ENCODE assay signal across 20 cellular contexts in the genomic region with DNA sequence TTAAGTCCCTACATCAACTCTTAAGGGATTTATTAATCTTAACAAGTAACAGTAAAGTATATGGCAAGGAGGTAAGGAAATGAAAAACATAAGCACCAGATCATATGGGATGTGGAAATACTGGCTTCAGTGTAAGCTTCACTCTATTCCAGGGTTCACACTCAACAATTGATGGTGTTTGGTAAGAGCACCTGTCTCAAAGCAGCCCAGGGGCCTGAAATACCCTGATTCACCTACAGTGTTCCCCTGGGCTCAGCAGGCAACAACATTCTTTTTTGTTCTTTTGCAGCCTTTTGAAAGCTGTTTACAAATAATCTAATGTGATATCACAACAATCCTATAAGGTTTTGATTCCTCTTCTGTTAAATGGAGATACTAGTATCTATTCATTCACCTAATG. TPM values are rescaled to one million over a fixed set of nuclear protein-coding genes. Genes with fewer than 3 reads are reported as not detected.
DNase-seq lines count a peak whose midpoint lies in the region; ATAC-seq and TF ChIP-seq lines count a peak whose summit lies in the region.
"Had no signal": no experiment of that assay in that cellular context is flagged by ENCODE, and none has a peak within 500 bp of the region (broad histone marks: within the 10 kb centered on the region; RNA-seq: fewer than 3 reads in every experiment).

No MANE protein-coding gene starts in this region.

- peaks cover 69% of the 10 kb centered on the region for H3K79me2 ChIP-seq in SK-N-SH (ENCODE audit: insufficient read depth)

- H3K27ac ChIP-seq in SK-N-SH (ENCODE audit: low read depth in 2 of 2, low read length in 1 of 2) (peak overlapping the region in 1 of 2 experiments; percentile 87; a peak in 2 of 4 replicates), upper lobe of right lung (peak overlapping the region; percentile 45), RWPE1 (no peak overlapping the region)
- H3K27ac ChIP-seq: tibial artery had no signal

- H3K27me3 Mint-ChIP-seq in activated T-cell treated with anti-CD3 and anti-CD28 coated beads, Interleukin-2, amount 50 U/mL, for 72 hours (ENCODE audit: low read depth): peaks cover 70% of the 10 kb centered on the region

- peak overlapping the region; percentile 10; the same call in 1 of the 2 replicates for H2AFZ ChIP-seq in SK-N-SH (ENCODE audit: low read depth)

- H3K27me3 ChIP-seq in SK-N-SH (ENCODE audit: insufficient read depth) (no peaks in the 10 kb centered on the region), upper lobe of right lung (peaks cover 7% of the 10 kb centered on the region)

- H3K9me3 Mint-ChIP-seq in activated T-cell treated with anti-CD3 and anti-CD28 coated beads, Interleukin-2, amount 50 U/mL, for 72 hours: no peaks in the 10 kb centered on the region

- H3K27ac Mint-ChIP-seq in activated T-cell treated with anti-CD3 and anti-CD28 coated beads, Interleukin-2, amount 50 U/mL, for 72 hours: no peak overlapping the region

- TF ChIP-seq CTCF in SK-N-SH (IDR thresholded peaks at IDR 0.05) (no peak), choroid plexus epithelial cell (conservative IDR thresholded peaks at IDR 0.05; ENCODE audit: low read depth, low read length) (no peak), upper lobe of right lung (IDR thresholded peaks at IDR 0.05) (no peak), RWPE1 (conservative IDR thresholded peaks at IDR 0.05; ENCODE audit: low read depth) (no peak)

- H3K36me3 ChIP-seq in SK-N-SH (replicated peaks in 1 of 2; ENCODE audit: control insufficient read depth in 1 of 2, insufficient read depth in 2 of 2, low read length in 1 of 2): peaks cover 0 to 23% of the 10 kb centered on the region in 2 experiments
- no peaks in the 10 kb centered on the region for H3K36me3 ChIP-seq in upper lobe of right lung
- H3K36me3 ChIP-seq: sigmoid colon had no signal

- H3K4me3 Mint-ChIP-seq in activated T-cell treated with anti-CD3 and anti-CD28 coated beads, Interleukin-2, amount 50 U/mL, for 72 hours: no peak overlapping the region
- H3K4me3 Mint-ChIP-seq: activated T-cell treated with anti-CD3 and anti-CD28 coated beads, Interleukin-2, amount 50 U/mL, for 4 hours had no signal

- no peak for TF ChIP-seq EP300 in SK-N-SH (IDR thresholded peaks at IDR 0.05; ENCODE audit: borderline replicate concordance in 1 of 2, low read depth in 1 of 2, low read length in 1 of 2)

- H3K9ac ChIP-seq in SK-N-SH: peak overlapping the region; percentile 98

- DNase-seq in SK-N-SH: no peak
- no peak for DNase-seq in choroid plexus epithelial cell (ENCODE audit: low read depth)
- peak; percentile 20 for DNase-seq in mesenteric fat pad (ENCODE audit: low spot score)
- DNase-seq in upper lobe of right lung: no peak
- no peak for DNase-seq in RWPE1 (ENCODE audit: low spot score)
- no peak for DNase-seq in activated T-cell treated with anti-CD3 and anti-CD28 coated beads, Interleukin-2, amount 50 U/mL, for 72 hours
- DNase-seq: ACHN; activated CD4-positive, CD25-positive, alpha-beta regulatory T cell treated with anti-CD3 and anti-CD28 coated beads, Interleukin-2, amount 50 U/mL, for 72 hours; activated T-cell treated with anti-CD3 and anti-CD28 coated beads, Interleukin-2, amount 50 U/mL, for 4 hours; amygdala; effector CD8-positive, alpha-beta T cell; hippocampal formation; NCI-H1417 treated with DMSO at 0.1 percent for 48 hours; sigmoid colon; SW 1271; tibial artery had no signal

- peaks cover 0 to 4% of the 10 kb centered on the region in 2 donors for H3K36me3 Mint-ChIP-seq in activated T-cell treated with anti-CD3 and anti-CD28 coated beads, Interleukin-2, amount 50 U/mL, for 72 hours (ENCODE audit: insufficient read depth in 2 of 2)

- H3K9me3 ChIP-seq in SK-N-SH (no peaks in the 10 kb centered on the region; the same call in 1 of the 2 replicates), upper lobe of right lung (no peaks in the 10 kb centered on the region)

- H3F3A ChIP-seq in SK-N-SH (replicated peaks; ENCODE audit: insufficient read depth): peaks cover 7% of the 10 kb centered on the region

- peaks cover 20 to 29% of the 10 kb centered on the region in 2 experiments; a peak in 3 of 4 replicates for H3K4me1 ChIP-seq in SK-N-SH (ENCODE audit: control insufficient read depth in 1 of 2, insufficient read depth in 2 of 2, low read depth in 1 of 2, low read length in 1 of 2)
- peaks cover 23% of the 10 kb centered on the region for H3K4me1 ChIP-seq in upper lobe of right lung

- peak overlapping the region; percentile 62 to 84; a peak in 3 of 4 replicates for H3K4me3 ChIP-seq in SK-N-SH (ENCODE audit: low read depth in 2 of 2, low read length in 1 of 2)
- peak overlapping the region; percentile 86 for H3K4me3 ChIP-seq in choroid plexus epithelial cell (ENCODE audit: low read depth, low read length)
- peak overlapping the region; percentile 53 for H3K4me3 ChIP-seq in upper lobe of right lung

- peak overlapping the region; percentile 95 for H3K4me2 ChIP-seq in SK-N-SH

- POLR2A ChIA-PET in SK-N-SH (lab: Yijun Ruan, JAX): no interaction called here
- POLR2A ChIA-PET in RWPE1 (lab: Yijun Ruan, JAX; ENCODE audit: low non-redundant PET): no interaction called here

- TF ChIP-seq RAD21 in SK-N-SH (IDR thresholded peaks at IDR 0.05; ENCODE audit: low read length): no peak

- CTCF ChIA-PET in SK-N-SH (lab: Yijun Ruan, JAX): interaction anchor here (0.6 to 1.9 kb wide), 4 partner anchors 10 to 320 kb away, joined by 3 to 11 read pairs (median 6); no protein-coding TSS in a partner anchor
- CTCF ChIA-PET in RWPE1 (lab: Yijun Ruan, JAX): interaction anchor here (0.6 to 1.0 kb wide), 3 partner anchors 27 to 364 kb away, joined by 4 read pairs; no protein-coding TSS in a partner anchor

- ATAC-seq in SK-N-SH treated with all-trans-retinoic acid at 6 μM for 48 hours (no peak), upper lobe of right lung (no peak), GM18502 (IDR thresholded peaks at IDR 0.05; ENCODE audit: poor library complexity, unreplicated experiment) (no peak)
- no peak for ATAC-seq in activated T-cell treated with anti-CD3 and anti-CD28 coated beads, Interleukin-2, amount 50 U/mL, for 72 hours (replicated peaks in 1 of 2)
- ATAC-seq: activated T-cell treated with anti-CD3 and anti-CD28 coated beads, Interleukin-2, amount 50 U/mL, for 4 hours; HepG2 had no signal

- no peaks in the 10 kb centered on the region for H4K20me1 ChIP-seq in SK-N-SH (ENCODE audit: insufficient read depth)

- no peaks in the 10 kb centered on the region for H3K9me2 ChIP-seq in SK-N-SH

- no peaks in the 10 kb centered on the region for H3K4me1 Mint-ChIP-seq in activated T-cell treated with anti-CD3 and anti-CD28 coated beads, Interleukin-2, amount 50 U/mL, for 72 hours (ENCODE audit: low read depth)

- intact Hi-C loops in upper lobe of right lung (cut with DNase I): no loop called here

TF ChIP-seq in SK-N-SH treated with all-trans-retinoic acid at 6 μM for 48 hours, 23 proteins besides CTCF, POLR2A, EP300 and RAD21:
- TF ChIP-seq CSDC2 (CRISPR knock-in tag; IDR thresholded peaks at IDR 0.05): no peak

RNA-seq across cellular contexts. Expression of gene MLPH, which starts 1.2 kb away (rescaled TPM):
- polyA plus RNA-seq in SK-N-SH (2012; rRNA removed): 84.8 and 93.6 TPM in 2 replicates
- 37.4 and 44.7 TPM in 2 replicates for polyA plus RNA-seq in SK-N-SH (2012; cell fraction: cytosol; rRNA removed)
- polyA plus RNA-seq in SK-N-SH (2012; cell fraction: nucleus; rRNA removed): 348 and 369 TPM in 2 replicates
- total RNA-seq in mesenteric fat pad (7.3 TPM), upper lobe of right lung (423 TPM)
- under 1 TPM in 1 of 2 donors, not detected in 1; 0.36 TPM for total RNA-seq in activated T-cell treated with anti-CD3 and anti-CD28 coated beads, Interleukin-2, amount 50 U/mL, for 72 hours
- total RNA-seq: HepG2, mononuclear cell had no signal

Comparison
In these comparisons a context has a peak if more than half of its experiments do, and no peak if none do; other contexts are left out.
1. RNA of gene MLPH, which starts 1.2 kb away (total RNA-seq): 423 TPM in upper lobe of right lung (single experiment); 7.3 TPM in mesenteric fat pad (single experiment) and 0.36 TPM in activated T-cell treated with anti-CD3 and anti-CD28 coated beads, Interleukin-2, amount 50 U/mL, for 72 hours; every median in the first group is over 10 times any median in the second.
2. Peak in every context shown above with its lines, with median percentiles within 50 percentile points of each other: H3K4me3 ChIP-seq.